ENCODE assay signal across 1 cellular context in the genomic region with DNA sequence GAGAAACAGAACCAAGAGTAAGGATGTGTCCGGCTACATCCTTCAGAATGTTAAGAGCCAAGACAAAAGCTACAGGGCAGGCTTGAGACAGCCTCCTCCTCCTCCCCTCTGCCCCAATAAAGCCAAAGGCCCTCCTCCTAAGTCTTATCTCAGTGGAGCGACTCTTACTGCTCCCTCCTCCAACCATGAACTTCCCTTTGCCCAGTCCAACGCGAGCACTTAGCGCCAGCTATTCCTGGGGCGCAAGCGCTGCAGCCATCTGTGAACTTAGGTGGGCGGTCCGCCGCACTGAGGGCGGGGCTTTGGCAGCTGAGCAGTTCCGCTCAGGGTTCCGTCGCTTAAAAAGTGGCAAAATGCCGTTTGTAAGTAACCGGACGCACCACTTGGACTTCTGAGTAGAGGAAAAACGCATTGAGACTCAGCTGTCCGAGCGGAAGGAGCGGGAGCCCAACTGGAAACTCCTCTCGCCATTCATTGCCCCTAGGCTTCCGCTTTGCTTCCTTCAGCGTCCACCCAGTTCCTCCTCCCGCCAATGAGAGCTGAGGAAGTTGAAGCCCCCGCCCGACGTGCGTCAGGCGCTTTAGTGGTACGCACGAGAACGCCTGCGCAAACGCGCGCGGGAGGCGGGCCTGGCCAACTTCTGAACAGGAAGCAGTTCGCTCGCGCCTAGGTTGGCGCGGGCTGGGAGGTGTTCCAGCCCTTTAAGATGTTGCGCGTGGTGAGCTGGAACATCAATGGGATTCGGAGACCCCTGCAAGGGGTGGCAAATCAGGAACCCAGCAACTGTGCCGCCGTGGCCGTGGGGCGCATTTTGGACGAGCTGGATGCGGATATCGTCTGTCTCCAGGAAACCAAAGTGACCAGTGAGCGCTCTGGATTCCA.
TF ChIP-seq lines count a peak whose summit lies in the region.

A gene with protein sequence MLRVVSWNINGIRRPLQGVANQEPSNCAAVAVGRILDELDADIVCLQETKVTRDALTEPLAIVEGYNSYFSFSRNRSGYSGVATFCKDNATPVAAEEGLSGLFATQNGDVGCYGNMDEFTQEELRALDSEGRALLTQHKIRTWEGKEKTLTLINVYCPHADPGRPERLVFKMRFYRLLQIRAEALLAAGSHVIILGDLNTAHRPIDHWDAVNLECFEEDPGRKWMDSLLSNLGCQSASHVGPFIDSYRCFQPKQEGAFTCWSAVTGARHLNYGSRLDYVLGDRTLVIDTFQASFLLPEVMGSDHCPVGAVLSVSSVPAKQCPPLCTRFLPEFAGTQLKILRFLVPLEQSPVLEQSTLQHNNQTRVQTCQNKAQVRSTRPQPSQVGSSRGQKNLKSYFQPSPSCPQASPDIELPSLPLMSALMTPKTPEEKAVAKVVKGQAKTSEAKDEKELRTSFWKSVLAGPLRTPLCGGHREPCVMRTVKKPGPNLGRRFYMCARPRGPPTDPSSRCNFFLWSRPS (plus strand): TSS at position 647 of the 882 bp plus-strand sequence. CDS start 60 bp downstream, at position 707.

TF ChIP-seq in HepG2, 621 proteins besides CTCF, POLR2A, EP300 and RAD21 (continued from another document and continues in another):
- TF ChIP-seq, protein P1, sequence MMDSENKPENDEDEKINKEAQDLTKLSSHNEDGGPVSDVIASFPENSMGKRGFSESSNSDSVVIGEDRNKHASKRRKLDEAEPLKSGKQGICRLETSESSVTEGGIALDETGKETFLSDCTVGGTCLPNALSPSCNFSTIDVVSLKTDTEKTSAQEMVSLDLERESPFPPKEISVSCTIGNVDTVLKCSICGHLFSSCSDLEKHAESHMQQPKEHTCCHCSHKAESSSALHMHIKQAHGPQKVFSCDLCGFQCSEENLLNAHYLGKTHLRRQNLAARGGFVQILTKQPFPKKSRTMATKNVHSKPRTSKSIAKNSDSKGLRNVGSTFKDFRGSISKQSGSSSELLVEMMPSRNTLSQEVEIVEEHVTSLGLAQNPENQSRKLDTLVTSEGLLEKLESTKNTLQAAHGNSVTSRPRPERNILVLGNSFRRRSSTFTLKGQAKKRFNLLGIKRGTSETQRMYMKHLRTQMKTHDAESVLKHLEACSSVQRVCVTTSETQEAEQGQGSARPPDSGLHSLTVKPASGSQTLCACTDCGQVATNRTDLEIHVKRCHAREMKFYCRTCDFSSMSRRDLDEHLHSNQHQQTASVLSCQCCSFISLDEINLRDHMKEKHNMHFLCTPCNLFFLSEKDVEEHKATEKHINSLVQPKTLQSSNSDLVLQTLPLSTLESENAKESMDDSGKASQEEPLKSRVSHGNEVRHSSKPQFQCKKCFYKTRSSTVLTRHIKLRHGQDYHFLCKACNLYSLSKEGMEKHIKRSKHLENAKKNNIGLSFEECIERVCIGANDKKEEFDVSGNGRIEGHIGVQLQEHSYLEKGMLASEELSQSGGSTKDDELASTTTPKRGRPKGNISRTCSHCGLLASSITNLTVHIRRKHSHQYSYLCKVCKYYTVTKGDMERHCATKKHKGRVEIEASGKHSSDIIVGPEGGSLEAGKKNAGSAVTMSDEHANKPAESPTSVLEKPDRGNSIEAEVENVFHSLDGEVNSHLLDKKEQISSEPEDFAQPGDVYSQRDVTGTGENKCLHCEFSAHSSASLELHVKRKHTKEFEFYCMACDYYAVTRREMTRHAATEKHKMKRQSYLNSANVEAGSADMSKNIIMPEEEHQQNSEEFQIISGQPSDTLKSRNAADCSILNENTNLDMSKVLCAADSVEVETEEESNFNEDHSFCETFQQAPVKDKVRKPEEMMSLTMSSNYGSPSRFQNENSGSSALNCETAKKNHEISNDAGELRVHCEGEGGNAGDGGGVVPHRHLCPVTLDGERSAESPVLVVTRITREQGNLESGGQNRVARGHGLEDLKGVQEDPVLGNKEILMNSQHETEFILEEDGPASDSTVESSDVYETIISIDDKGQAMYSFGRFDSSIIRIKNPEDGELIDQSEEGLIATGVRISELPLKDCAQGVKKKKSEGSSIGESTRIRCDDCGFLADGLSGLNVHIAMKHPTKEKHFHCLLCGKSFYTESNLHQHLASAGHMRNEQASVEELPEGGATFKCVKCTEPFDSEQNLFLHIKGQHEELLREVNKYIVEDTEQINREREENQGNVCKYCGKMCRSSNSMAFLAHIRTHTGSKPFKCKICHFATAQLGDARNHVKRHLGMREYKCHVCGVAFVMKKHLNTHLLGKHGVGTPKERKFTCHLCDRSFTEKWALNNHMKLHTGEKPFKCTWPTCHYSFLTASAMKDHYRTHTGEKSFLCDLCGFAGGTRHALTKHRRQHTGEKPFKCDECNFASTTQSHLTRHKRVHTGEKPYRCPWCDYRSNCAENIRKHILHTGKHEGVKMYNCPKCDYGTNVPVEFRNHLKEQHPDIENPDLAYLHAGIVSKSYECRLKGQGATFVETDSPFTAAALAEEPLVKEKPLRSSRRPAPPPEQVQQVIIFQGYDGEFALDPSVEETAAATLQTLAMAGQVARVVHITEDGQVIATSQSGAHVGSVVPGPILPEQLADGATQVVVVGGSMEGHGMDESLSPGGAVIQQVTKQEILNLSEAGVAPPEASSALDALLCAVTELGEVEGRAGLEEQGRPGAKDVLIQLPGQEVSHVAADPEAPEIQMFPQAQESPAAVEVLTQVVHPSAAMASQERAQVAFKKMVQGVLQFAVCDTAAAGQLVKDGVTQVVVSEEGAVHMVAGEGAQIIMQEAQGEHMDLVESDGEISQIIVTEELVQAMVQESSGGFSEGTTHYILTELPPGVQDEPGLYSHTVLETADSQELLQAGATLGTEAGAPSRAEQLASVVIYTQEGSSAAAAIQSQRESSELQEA (CRISPR knock-in tag; IDR thresholded peaks at IDR 0.05; ENCODE audit: not compliant biosample characterization), result no peak
- no peak; the same call in 1 of the 2 replicates for TF ChIP-seq TARDBP (CRISPR knock-in tag; IDR thresholded peaks at IDR 0.05)
- TF ChIP-seq FOSL1 (CRISPR knock-in tag; IDR thresholded peaks at IDR 0.05; ENCODE audit: borderline replicate concordance), result no peak
- no peak for TF ChIP-seq ZBTB20 (CRISPR knock-in tag; IDR thresholded peaks at IDR 0.05; ENCODE audit: borderline replicate concordance, low read depth)
- TF ChIP-seq SETDB1 (CRISPR knock-in tag; IDR thresholded peaks at IDR 0.05; ENCODE audit: borderline replicate concordance), result no peak
- TF ChIP-seq, protein P2, sequence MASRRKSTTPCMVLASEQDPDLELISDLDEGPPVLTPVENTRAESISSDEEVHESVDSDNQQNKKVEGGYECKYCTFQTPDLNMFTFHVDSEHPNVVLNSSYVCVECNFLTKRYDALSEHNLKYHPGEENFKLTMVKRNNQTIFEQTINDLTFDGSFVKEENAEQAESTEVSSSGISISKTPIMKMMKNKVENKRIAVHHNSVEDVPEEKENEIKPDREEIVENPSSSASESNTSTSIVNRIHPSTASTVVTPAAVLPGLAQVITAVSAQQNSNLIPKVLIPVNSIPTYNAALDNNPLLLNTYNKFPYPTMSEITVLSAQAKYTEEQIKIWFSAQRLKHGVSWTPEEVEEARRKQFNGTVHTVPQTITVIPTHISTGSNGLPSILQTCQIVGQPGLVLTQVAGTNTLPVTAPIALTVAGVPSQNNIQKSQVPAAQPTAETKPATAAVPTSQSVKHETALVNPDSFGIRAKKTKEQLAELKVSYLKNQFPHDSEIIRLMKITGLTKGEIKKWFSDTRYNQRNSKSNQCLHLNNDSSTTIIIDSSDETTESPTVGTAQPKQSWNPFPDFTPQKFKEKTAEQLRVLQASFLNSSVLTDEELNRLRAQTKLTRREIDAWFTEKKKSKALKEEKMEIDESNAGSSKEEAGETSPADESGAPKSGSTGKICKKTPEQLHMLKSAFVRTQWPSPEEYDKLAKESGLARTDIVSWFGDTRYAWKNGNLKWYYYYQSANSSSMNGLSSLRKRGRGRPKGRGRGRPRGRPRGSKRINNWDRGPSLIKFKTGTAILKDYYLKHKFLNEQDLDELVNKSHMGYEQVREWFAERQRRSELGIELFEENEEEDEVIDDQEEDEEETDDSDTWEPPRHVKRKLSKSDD (CRISPR knock-in tag; IDR thresholded peaks at IDR 0.05; ENCODE audit: low read depth), result no peak
- no peak for TF ChIP-seq ZNF180 (CRISPR knock-in tag; IDR thresholded peaks at IDR 0.05; ENCODE audit: borderline replicate concordance, low read depth)
- no peak for TF ChIP-seq ZNF775 (CRISPR knock-in tag; IDR thresholded peaks at IDR 0.05; ENCODE audit: borderline replicate concordance)
- no peak for TF ChIP-seq TOE1 (CRISPR knock-in tag; IDR thresholded peaks at IDR 0.05)
- TF ChIP-seq, protein P3, sequence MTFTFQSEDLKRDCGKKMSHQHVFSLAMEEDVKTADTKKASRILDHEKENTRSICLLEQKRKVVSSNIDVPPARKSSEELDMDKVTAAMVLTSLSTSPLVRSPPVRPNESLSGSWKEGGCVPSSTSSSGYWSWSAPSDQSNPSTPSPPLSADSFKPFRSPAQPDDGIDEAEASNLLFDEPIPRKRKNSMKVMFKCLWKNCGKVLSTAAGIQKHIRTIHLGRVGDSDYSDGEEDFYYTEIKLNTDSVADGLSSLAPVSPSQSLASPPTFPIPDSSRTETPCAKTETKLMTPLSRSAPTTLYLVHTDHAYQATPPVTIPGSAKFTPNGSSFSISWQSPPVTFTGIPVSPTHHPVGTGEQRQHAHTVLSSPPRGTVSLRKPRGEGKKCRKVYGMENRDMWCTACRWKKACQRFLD (CRISPR knock-in tag; IDR thresholded peaks at IDR 0.05; ENCODE audit: borderline replicate concordance), result no peak; the same call in 1 of the 2 replicates
- TF ChIP-seq, protein P4, sequence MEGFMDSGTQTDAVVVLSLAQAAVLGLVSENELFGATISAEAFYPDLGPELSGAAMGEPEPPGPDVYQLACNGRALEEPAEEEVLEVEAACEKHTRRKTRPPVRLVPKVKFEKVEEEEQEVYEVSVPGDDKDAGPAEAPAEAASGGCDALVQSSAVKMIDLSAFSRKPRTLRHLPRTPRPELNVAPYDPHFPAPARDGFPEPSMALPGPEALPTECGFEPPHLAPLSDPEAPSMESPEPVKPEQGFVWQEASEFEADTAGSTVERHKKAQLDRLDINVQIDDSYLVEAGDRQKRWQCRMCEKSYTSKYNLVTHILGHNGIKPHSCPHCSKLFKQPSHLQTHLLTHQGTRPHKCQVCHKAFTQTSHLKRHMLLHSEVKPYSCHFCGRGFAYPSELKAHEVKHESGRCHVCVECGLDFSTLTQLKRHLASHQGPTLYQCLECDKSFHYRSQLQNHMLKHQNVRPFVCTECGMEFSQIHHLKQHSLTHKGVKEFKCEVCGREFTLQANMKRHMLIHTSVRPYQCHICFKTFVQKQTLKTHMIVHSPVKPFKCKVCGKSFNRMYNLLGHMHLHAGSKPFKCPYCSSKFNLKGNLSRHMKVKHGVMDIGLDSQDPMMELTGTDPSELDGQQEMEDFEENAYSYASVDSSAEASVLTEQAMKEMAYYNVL (CRISPR knock-in tag; IDR thresholded peaks at IDR 0.05; ENCODE audit: borderline replicate concordance), result no peak
- TF ChIP-seq, protein P5, sequence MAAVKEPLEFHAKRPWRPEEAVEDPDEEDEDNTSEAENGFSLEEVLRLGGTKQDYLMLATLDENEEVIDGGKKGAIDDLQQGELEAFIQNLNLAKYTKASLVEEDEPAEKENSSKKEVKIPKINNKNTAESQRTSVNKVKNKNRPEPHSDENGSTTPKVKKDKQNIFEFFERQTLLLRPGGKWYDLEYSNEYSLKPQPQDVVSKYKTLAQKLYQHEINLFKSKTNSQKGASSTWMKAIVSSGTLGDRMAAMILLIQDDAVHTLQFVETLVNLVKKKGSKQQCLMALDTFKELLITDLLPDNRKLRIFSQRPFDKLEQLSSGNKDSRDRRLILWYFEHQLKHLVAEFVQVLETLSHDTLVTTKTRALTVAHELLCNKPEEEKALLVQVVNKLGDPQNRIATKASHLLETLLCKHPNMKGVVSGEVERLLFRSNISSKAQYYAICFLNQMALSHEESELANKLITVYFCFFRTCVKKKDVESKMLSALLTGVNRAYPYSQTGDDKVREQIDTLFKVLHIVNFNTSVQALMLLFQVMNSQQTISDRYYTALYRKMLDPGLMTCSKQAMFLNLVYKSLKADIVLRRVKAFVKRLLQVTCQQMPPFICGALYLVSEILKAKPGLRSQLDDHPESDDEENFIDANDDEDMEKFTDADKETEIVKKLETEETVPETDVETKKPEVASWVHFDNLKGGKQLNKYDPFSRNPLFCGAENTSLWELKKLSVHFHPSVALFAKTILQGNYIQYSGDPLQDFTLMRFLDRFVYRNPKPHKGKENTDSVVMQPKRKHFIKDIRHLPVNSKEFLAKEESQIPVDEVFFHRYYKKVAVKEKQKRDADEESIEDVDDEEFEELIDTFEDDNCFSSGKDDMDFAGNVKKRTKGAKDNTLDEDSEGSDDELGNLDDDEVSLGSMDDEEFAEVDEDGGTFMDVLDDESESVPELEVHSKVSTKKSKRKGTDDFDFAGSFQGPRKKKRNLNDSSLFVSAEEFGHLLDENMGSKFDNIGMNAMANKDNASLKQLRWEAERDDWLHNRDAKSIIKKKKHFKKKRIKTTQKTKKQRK (IDR thresholded peaks at IDR 0.05; ENCODE audit: low read length), result no peak
- 0 out of 2 replicates have a peak, but pooled peaks have one; percentile 29 for TF ChIP-seq ZNF543 (CRISPR knock-in tag; IDR thresholded peaks at IDR 0.05)
- no peak for TF ChIP-seq ZFP36 (IDR thresholded peaks at IDR 0.05; ENCODE audit: borderline replicate concordance, low read depth, low read length, partially characterized antibody)
- TF ChIP-seq ZNF839 (CRISPR knock-in tag; IDR thresholded peaks at IDR 0.05; ENCODE audit: borderline replicate concordance), result no peak
- no peak for TF ChIP-seq ZFYVE20 (CRISPR knock-in tag; IDR thresholded peaks at IDR 0.05; ENCODE audit: borderline replicate concordance, low read depth)
- TF ChIP-seq NFIC (IDR thresholded peaks at IDR 0.05; ENCODE audit: low read length), result no peak
- no peak for TF ChIP-seq CC2D1A (CRISPR knock-in tag; IDR thresholded peaks at IDR 0.05)
- TF ChIP-seq THYN1 (CRISPR knock-in tag; IDR thresholded peaks at IDR 0.05; ENCODE audit: borderline replicate concordance, low read depth), result no peak
- TF ChIP-seq TSC22D2 (CRISPR knock-in tag; IDR thresholded peaks at IDR 0.05; ENCODE audit: borderline replicate concordance), result no peak
- TF ChIP-seq, protein P6, sequence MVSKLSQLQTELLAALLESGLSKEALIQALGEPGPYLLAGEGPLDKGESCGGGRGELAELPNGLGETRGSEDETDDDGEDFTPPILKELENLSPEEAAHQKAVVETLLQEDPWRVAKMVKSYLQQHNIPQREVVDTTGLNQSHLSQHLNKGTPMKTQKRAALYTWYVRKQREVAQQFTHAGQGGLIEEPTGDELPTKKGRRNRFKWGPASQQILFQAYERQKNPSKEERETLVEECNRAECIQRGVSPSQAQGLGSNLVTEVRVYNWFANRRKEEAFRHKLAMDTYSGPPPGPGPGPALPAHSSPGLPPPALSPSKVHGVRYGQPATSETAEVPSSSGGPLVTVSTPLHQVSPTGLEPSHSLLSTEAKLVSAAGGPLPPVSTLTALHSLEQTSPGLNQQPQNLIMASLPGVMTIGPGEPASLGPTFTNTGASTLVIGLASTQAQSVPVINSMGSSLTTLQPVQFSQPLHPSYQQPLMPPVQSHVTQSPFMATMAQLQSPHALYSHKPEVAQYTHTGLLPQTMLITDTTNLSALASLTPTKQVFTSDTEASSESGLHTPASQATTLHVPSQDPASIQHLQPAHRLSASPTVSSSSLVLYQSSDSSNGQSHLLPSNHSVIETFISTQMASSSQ (IDR thresholded peaks at IDR 0.05; ENCODE audit: low read depth), result no peak
- TF ChIP-seq, protein P6 (CRISPR knock-in tag; IDR thresholded peaks at IDR 0.05; ENCODE audit: borderline replicate concordance), result no peak
- TF ChIP-seq ZNF33B (CRISPR knock-in tag; IDR thresholded peaks at IDR 0.05), result no peak
